In genomic region chr3:176514297-176514696, GRCh38 we compare ENCODE assay signal across 7 cellular contexts.
DNase-seq lines count a peak whose midpoint lies in the region; ATAC-seq, FAIRE-seq and TF ChIP-seq lines count a peak whose summit lies in the region.

No MANE protein-coding gene starts in this region.

- CTCF ChIA-PET in GM12878 (lab: Yijun Ruan, JAX), result interaction anchor here (0.6 to 3.1 kb wide), 4 partner anchors 116 to 1089 kb away, joined by 3 to 9 read pairs (median 3); no protein-coding TSS in a partner anchor

- H3K4me3 Mint-ChIP-seq in stimulated activated memory B cell treated with anti-CD40 and anti-IgM and Interleukin-4, amounts not matched to agents 10 μg/mL and 1 μg/mL and 100 μg/mL, for 72 hours, result no peak overlapping the region

- TF ChIP-seq RAD21 in GM12878 (IDR thresholded peaks at IDR 0.05; ENCODE audit: insufficient read depth, low read depth, low read length), result peak; percentile 39; the same call in 1 of the 2 replicates

- H3K79me2 ChIP-seq in KMS-11 (ENCODE audit: insufficient read depth, low read depth) (no peaks in the 10 kb centered on the region), GM12878 (ENCODE audit: control insufficient read depth, insufficient read depth, low read length) (no peaks in the 10 kb centered on the region)

- peak; percentile 80 for ATAC-seq in GM12878
- ATAC-seq in right lobe of liver, result peak in 1 of 4 donors; percentile 50
- ATAC-seq in HG03439 (IDR thresholded peaks at IDR 0.05; ENCODE audit: unreplicated experiment), result no peak
- ATAC-seq in stimulated activated memory B cell treated with anti-CD40 and anti-IgM and Interleukin-4, amounts not matched to agents 10 μg/mL and 1 μg/mL and 100 μg/mL, for 72 hours, result no peak
- no peak for ATAC-seq in HG03108 (IDR thresholded peaks at IDR 0.05; ENCODE audit: unreplicated experiment)

- H3K9ac ChIP-seq in KMS-11 (no peak overlapping the region), GM12878 (ENCODE audit: control insufficient read depth, insufficient read depth, low read length) (no peak overlapping the region)

- no peak for FAIRE-seq in GM12878 (lab: Jason Lieb, UNC)

- SMC1A ChIA-PET in GM12878 (lab: Charles Lee; ENCODE audit: uncharacterized antibody, unreplicated experiment), result interaction anchor here (1.1 kb wide), 1 partner anchor 73 kb away, joined by 6 read pairs; no protein-coding TSS in a partner anchor

- H3K36me3 ChIP-seq in KMS-11 (ENCODE audit: insufficient read depth), result no peaks in the 10 kb centered on the region
- no peaks in the 10 kb centered on the region for H3K36me3 ChIP-seq in GM12878 (ENCODE audit: control insufficient read depth in 2 of 2, insufficient read depth in 2 of 2, low read length in 1 of 2)
- H3K36me3 ChIP-seq in right lobe of liver, result no peaks in the 10 kb centered on the region

- intact Hi-C loops in GM12878 (cut with micrococcal nuclease; ENCODE audit: unreplicated experiment) (loop anchor here (1.0 to 2.0 kb wide), 2 partner anchors 425 to 1871 kb away; no protein-coding TSS in a partner anchor), right lobe of liver (cut with DNase I) (no loop called here)

- peak overlapping the region; percentile 41; the same call in 1 of the 2 replicates for H2AFZ ChIP-seq in KMS-11 (ENCODE audit: low read depth)
- H2AFZ ChIP-seq in GM12878 (ENCODE audit: control insufficient read depth, low read depth, low read length), result no peak overlapping the region

- POLR2A ChIA-PET in GM12878 (lab: Charles Lee), result no interaction called here

- no TSS peak for BruUV-seq in GM12878 (replicated peaks; lab: Mats Ljungman, UMichigan)

- no peak overlapping the region for H3K27ac Mint-ChIP-seq in stimulated activated memory B cell treated with anti-CD40 and anti-IgM and Interleukin-4, amounts not matched to agents 10 μg/mL and 1 μg/mL and 100 μg/mL, for 72 hours

- H3K4me1 ChIP-seq in KMS-11 (ENCODE audit: low read depth, poor library complexity, severe bottlenecking) (peaks cover 10% of the 10 kb centered on the region), GM12878 (ENCODE audit: control insufficient read depth, insufficient read depth, low read length) (no peaks in the 10 kb centered on the region), right lobe of liver (no peaks in the 10 kb centered on the region)

- no peaks in the 10 kb centered on the region for H3K27me3 ChIP-seq in KMS-11 (ENCODE audit: insufficient read depth, low read depth)
- H3K27me3 ChIP-seq in GM12878 (replicated peaks in 1 of 2; ENCODE audit: control insufficient read depth in 2 of 2, insufficient read depth in 2 of 2, low read length in 1 of 2), result no peaks in the 10 kb centered on the region
- no peaks in the 10 kb centered on the region for H3K27me3 ChIP-seq in right lobe of liver

- H3K9me3 Mint-ChIP-seq in stimulated activated memory B cell treated with anti-CD40 and anti-IgM and Interleukin-4, amounts not matched to agents 10 μg/mL and 1 μg/mL and 100 μg/mL, for 72 hours, result peaks cover 16% of the 10 kb centered on the region

- DNase-seq in GDM1 (lab: John Stamatoyannopoulos, UW) (peak; percentile 11), GM12878 (ENCODE audit: low read depth, low spot score) (no peak), right lobe of liver (no peak)

- H3K9me3 ChIP-seq in GM12878 (replicated peaks; ENCODE audit: control insufficient read depth, insufficient read depth, low read length), result peaks cover 7% of the 10 kb centered on the region
- H3K9me3 ChIP-seq in right lobe of liver, result no peaks in the 10 kb centered on the region

- H3K27me3 Mint-ChIP-seq in stimulated activated memory B cell treated with anti-CD40 and anti-IgM and Interleukin-4, amounts not matched to agents 10 μg/mL and 1 μg/mL and 100 μg/mL, for 72 hours, result no peaks in the 10 kb centered on the region

- no peak for TF ChIP-seq EP300 in GM12878 (IDR thresholded peaks at IDR 0.05; ENCODE audit: borderline replicate concordance in 1 of 2, control insufficient read depth in 1 of 2, low read depth in 2 of 2, low read length in 2 of 2)

- H3K4me2 ChIP-seq in KMS-11, result no peak overlapping the region
- H3K4me2 ChIP-seq in GM12878 (ENCODE audit: control insufficient read depth, insufficient read depth), result no peak overlapping the region

- TF ChIP-seq CTCF in KMS-11 (conservative IDR thresholded peaks at IDR 0.05; ENCODE audit: low read depth, low read length) (peak; percentile 98), GM12878 (IDR thresholded peaks at IDR 0.05 in 2 of 3, conservative IDR thresholded peaks at IDR 0.05 in 1 of 3; ENCODE audit: control insufficient read depth in 2 of 3, extremely low read depth in 1 of 3, insufficient read depth in 1 of 3, low read depth in 3 of 3, low read length in 3 of 3) (peak; percentile 34 to 41 (median 39); a peak in 4 of 6 replicates), right lobe of liver (IDR thresholded peaks at IDR 0.05) (peak; percentile 15 to 45 (median 40))

- H3K4me1 Mint-ChIP-seq in stimulated activated memory B cell treated with anti-CD40 and anti-IgM and Interleukin-4, amounts not matched to agents 10 μg/mL and 1 μg/mL and 100 μg/mL, for 72 hours, result no peaks in the 10 kb centered on the region

- H3K36me3 Mint-ChIP-seq in stimulated activated memory B cell treated with anti-CD40 and anti-IgM and Interleukin-4, amounts not matched to agents 10 μg/mL and 1 μg/mL and 100 μg/mL, for 72 hours, result no peaks in the 10 kb centered on the region

- in situ Hi-C loops in GM12878 (cut with MboI), result no loop called here

- H3K27ac ChIP-seq in KMS-11, result no peak overlapping the region
- H3K27ac ChIP-seq in GM12878 (ENCODE audit: control insufficient read depth, insufficient read depth), result no peak overlapping the region
- H3K27ac ChIP-seq in right lobe of liver, result no peak overlapping the region

- no peak overlapping the region for H3K4me3 ChIP-seq in KMS-11 (IDR thresholded peaks at IDR 0.05; ENCODE audit: insufficient read depth, low read depth, low read length)
- no peak overlapping the region for H3K4me3 ChIP-seq in GM12878
- H3K4me3 ChIP-seq in right lobe of liver, result no peak overlapping the region

- 43% methylated on average over 10 of the region's 10 CpGs for WGBS in GM12878 (ENCODE audit: insufficient coverage, insufficient replicate concordance, low lambda C conversion rate, missing lambda C conversion rate)
- 43% methylated on average over 8 of the region's 10 CpGs for WGBS in right lobe of liver (ENCODE audit: insufficient coverage, low coverage, low lambda C conversion rate, missing lambda C conversion rate)

- H4K20me1 ChIP-seq in KMS-11 (ENCODE audit: insufficient read depth), result no peaks in the 10 kb centered on the region
- H4K20me1 ChIP-seq in GM12878 (ENCODE audit: control insufficient read depth, insufficient read depth), result no peaks in the 10 kb centered on the region

- TF ChIP-seq POLR2A in GM12878 (IDR thresholded peaks at IDR 0.05; ENCODE audit: low read depth, low read length) (no peak), right lobe of liver (IDR thresholded peaks at IDR 0.05) (no peak)

- RAD21 ChIA-PET in GM12878 (lab: Charles Lee; ENCODE audit: unreplicated experiment), result interaction anchor here (0.7 kb wide), 1 partner anchor 150 kb away, joined by 4 read pairs; no protein-coding TSS in a partner anchor

TF ChIP-seq in GM12878, 131 proteins besides CTCF, POLR2A, EP300 and RAD21:
- TF ChIP-seq, protein P1, sequence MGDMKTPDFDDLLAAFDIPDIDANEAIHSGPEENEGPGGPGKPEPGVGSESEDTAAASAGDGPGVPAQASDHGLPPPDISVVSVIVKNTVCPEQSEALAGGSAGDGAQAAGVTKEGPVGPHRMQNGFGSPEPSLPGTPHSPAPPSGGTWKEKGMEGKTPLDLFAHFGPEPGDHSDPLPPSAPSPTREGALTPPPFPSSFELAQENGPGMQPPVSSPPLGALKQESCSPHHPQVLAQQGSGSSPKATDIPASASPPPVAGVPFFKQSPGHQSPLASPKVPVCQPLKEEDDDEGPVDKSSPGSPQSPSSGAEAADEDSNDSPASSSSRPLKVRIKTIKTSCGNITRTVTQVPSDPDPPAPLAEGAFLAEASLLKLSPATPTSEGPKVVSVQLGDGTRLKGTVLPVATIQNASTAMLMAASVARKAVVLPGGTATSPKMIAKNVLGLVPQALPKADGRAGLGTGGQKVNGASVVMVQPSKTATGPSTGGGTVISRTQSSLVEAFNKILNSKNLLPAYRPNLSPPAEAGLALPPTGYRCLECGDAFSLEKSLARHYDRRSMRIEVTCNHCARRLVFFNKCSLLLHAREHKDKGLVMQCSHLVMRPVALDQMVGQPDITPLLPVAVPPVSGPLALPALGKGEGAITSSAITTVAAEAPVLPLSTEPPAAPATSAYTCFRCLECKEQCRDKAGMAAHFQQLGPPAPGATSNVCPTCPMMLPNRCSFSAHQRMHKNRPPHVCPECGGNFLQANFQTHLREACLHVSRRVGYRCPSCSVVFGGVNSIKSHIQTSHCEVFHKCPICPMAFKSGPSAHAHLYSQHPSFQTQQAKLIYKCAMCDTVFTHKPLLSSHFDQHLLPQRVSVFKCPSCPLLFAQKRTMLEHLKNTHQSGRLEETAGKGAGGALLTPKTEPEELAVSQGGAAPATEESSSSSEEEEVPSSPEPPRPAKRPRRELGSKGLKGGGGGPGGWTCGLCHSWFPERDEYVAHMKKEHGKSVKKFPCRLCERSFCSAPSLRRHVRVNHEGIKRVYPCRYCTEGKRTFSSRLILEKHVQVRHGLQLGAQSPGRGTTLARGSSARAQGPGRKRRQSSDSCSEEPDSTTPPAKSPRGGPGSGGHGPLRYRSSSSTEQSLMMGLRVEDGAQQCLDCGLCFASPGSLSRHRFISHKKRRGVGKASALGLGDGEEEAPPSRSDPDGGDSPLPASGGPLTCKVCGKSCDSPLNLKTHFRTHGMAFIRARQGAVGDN (IDR thresholded peaks at IDR 0.05), result no peak
- TF ChIP-seq SMC3 (IDR thresholded peaks at IDR 0.05; ENCODE audit: borderline replicate concordance, low read length), result peak; percentile 18; the same call in 1 of the 2 replicates

Comparison
In these comparisons a context has a peak if more than half of its experiments do, and no peak if none do; other contexts are left out.
1. CTCF ChIP-seq: peak in every context shown above with its lines; median percentile 98 in KMS-11; 40 in right lobe of liver; 39 in GM12878.